9 cellular contexts compared by ENCODE assay signal in the genomic region with DNA sequence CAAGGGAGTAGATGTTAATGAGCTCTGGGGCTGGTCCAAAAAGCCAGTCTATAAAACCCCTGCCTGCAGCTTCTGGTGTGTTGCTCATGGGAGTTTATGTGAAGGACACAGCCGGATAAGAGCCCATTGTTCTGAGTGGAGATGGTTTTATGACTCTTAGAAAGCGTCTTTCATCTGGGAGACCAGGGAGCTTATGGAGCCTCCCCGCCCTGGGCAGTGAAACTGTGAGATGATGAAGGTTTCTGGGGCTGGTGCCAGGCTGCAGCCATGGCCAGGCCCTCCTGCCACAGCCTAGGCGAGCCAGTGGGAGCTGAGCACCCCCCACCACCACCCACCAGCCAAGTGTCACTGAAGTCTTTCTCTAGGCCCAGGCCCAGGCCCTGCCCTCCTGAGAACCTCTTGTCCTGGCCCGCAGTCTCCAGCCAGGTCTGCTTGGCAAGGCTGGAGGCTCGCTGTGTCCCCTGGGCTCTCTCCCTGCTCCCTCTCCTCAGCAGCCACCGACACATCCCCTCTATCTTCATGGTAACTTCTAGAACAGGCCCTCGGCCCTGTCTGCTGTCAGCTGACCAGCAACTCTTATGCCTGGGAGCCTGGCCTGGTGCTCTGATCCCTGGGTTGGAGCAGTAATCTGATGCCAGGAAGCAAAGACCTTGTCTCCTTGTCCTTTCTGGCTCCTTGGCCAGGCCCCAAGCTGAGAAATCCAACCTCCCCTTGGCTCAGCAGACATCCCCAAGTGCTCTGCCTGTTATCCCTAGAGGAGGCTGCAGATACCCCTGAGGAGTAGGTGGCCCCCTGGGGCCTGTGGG. TPM values are rescaled to one million over a fixed set of nuclear protein-coding genes. Genes with fewer than 3 reads are reported as not detected.
DNase-seq lines count a peak whose midpoint lies in the region; ATAC-seq and TF ChIP-seq lines count a peak whose summit lies in the region.
"Had no signal": no experiment of that assay in that cellular context is flagged by ENCODE, and none has a peak within 500 bp of the region (broad histone marks: within the 10 kb centered on the region; RNA-seq: fewer than 3 reads in every experiment).

No MANE protein-coding gene starts in this region.

- in situ Hi-C loops in astrocyte of the spinal cord (cut with HindIII; ENCODE audit: low sequenced_read_pairs): no loop called here

- no peak overlapping the region for H3K14ac ChIP-seq in H9 (ENCODE audit: insufficient read depth, low read length)

- no peak overlapping the region for H4K91ac ChIP-seq in H9 (ENCODE audit: insufficient read length, low read depth, low read length)

- no peak overlapping the region for H2AK5ac ChIP-seq in H9 (ENCODE audit: insufficient read length, low read length)

- no peak overlapping the region for H2BK20ac ChIP-seq in H9 (ENCODE audit: low read depth, low read length, poor library complexity, severe bottlenecking)

- no peak overlapping the region for H2BK12ac ChIP-seq in H9 (ENCODE audit: insufficient read length, low read depth, low read length)

- H3K9ac ChIP-seq in H9 (ENCODE audit: extremely low read depth, insufficient read length, low read length) (no peak overlapping the region), skeletal muscle tissue (ENCODE audit: low read depth in 1 of 3, low read length in 3 of 3) (peak overlapping the region in 1 of 3 donors; percentile 69)

- no peak overlapping the region for H2BK5ac ChIP-seq in H9 (ENCODE audit: insufficient read length, low read length)

- no peak overlapping the region for H3K27ac ChIP-seq in H9 (ENCODE audit: insufficient read length, low read depth, low read length)
- H3K27ac ChIP-seq in skeletal muscle tissue (ENCODE audit: low read depth, low read length): peak overlapping the region; percentile 78

- H4K20me1 ChIP-seq in H9 (ENCODE audit: control insufficient read depth, insufficient read depth, insufficient read length): no peaks in the 10 kb centered on the region

- no peaks in the 10 kb centered on the region for H3K36me3 ChIP-seq in skeletal muscle tissue (ENCODE audit: control insufficient read depth in 3 of 3, insufficient read depth in 3 of 3, low read length in 3 of 3)

- no peak overlapping the region for H2AFZ ChIP-seq in H9 (ENCODE audit: low read length)

- H3K18ac ChIP-seq in H9 (ENCODE audit: insufficient read length, low read depth, low read length): no peak overlapping the region

- no peak overlapping the region for H4K5ac ChIP-seq in H9 (ENCODE audit: insufficient read length, low read depth, low read length)

- H3K4me3 ChIP-seq in astrocyte of the spinal cord (ENCODE audit: low read depth, low read length) (no peak overlapping the region), skeletal muscle tissue (ENCODE audit: low read length in 3 of 3) (peak overlapping the region in 1 of 3 donors; percentile 35)

- H4K8ac ChIP-seq in H9 (replicated peaks; ENCODE audit: insufficient read length, low read depth, low read length): no peak overlapping the region

- no peak for ATAC-seq in GM19452 (IDR thresholded peaks at IDR 0.05; ENCODE audit: unreplicated experiment)
- ATAC-seq in GM19351 (IDR thresholded peaks at IDR 0.05; ENCODE audit: unreplicated experiment): no peak

- H3K79me1 ChIP-seq in H9 (ENCODE audit: insufficient read depth, low read depth, low read length, poor library complexity, severe bottlenecking): no peaks in the 10 kb centered on the region

- H3K23ac ChIP-seq in H9 (ENCODE audit: insufficient read length, low read depth, low read length): no peak overlapping the region

- no peak overlapping the region for H2BK120ac ChIP-seq in H9 (ENCODE audit: low read depth, low read length, poor library complexity, severe bottlenecking)

- no peaks in the 10 kb centered on the region; a peak in 1 of 7 replicates for H3K36me3 Mint-ChIP-seq in H9 (ENCODE audit: insufficient read depth in 1 of 3, low read depth in 3 of 3)

- TF ChIP-seq CTCF in H9 (conservative IDR thresholded peaks at IDR 0.05) (no peak), astrocyte of the spinal cord (IDR thresholded peaks at IDR 0.05; ENCODE audit: low read depth, low read length) (no peak)

- no peak overlapping the region for H3K4ac ChIP-seq in H9 (ENCODE audit: low read depth, low read length)

- DNase-seq in H9: no peak
- peak; percentile 29 for DNase-seq in astrocyte of the spinal cord (ENCODE audit: low read depth, low spot score)
- peak; percentile 26 for DNase-seq in iris pigment epithelial cell (ENCODE audit: low read depth)
- no peak for DNase-seq in SW 1271 (lab: John Stamatoyannopoulos, UW)
- DNase-seq in cortex of kidney (lab: John Stamatoyannopoulos, UW): no peak
- DNase-seq: NCI-H226 had no signal

- no CpG with 5 or more reads among the region's 8 CpGs for WGBS in H9 (ENCODE audit: extremely low coverage, insufficient read length, low lambda C conversion rate)

- peaks cover 33 to 46% of the 10 kb centered on the region in 2 experiments for H3K4me1 Mint-ChIP-seq in H9

- H3T11ph ChIP-seq in H9 (ENCODE audit: low read length): no peak overlapping the region

- peaks cover 3% of the 10 kb centered on the region; the same call in 1 of the 2 replicates for H3K4me1 ChIP-seq in H9 (ENCODE audit: insufficient read depth, low read length)
- peaks cover 22 to 29% (median 28%) of the 10 kb centered on the region in 3 donors for H3K4me1 ChIP-seq in skeletal muscle tissue (ENCODE audit: control insufficient read depth in 3 of 3, insufficient read depth in 3 of 3, low read length in 3 of 3)

- H3K56ac ChIP-seq in H9 (ENCODE audit: insufficient read length, low read depth, low read length): no peak overlapping the region

- H3K27ac Mint-ChIP-seq in H9: peak overlapping the region; percentile 29 to 91 (median 79); a peak in 4 of 7 replicates

- no peak overlapping the region for H3K4me3 Mint-ChIP-seq in H9

- H3K4me2 ChIP-seq in H9 (ENCODE audit: insufficient read depth, insufficient read length, low read length): no peak overlapping the region

- no peaks in the 10 kb centered on the region for H3K27me3 Mint-ChIP-seq in H9 (ENCODE audit: low read depth)

- H3K79me2 ChIP-seq in H9 (ENCODE audit: insufficient read depth, low read length): no peaks in the 10 kb centered on the region

- no peak overlapping the region for H2BK15ac ChIP-seq in H9 (ENCODE audit: low read depth, low read length)

- H3K9me3 ChIP-seq in H9 (ENCODE audit: control insufficient read depth, low read depth, low read length): no peaks in the 10 kb centered on the region
- H3K9me3 ChIP-seq in skeletal muscle tissue (ENCODE audit: control insufficient read depth in 3 of 3, low read length in 3 of 3): no peaks in the 10 kb centered on the region

- no peaks in the 10 kb centered on the region for H3K23me2 ChIP-seq in H9 (ENCODE audit: insufficient read length, low read depth, low read length, poor library complexity, severe bottlenecking)

- H3K27me3 ChIP-seq in H9 (ENCODE audit: insufficient read depth, low read length) (no peaks in the 10 kb centered on the region), skeletal muscle tissue (ENCODE audit: control insufficient read depth in 3 of 3, insufficient read depth in 3 of 3, low read length in 3 of 3) (no peaks in the 10 kb centered on the region)

- H3K9me3 Mint-ChIP-seq in H9: peaks cover 2 to 3% of the 10 kb centered on the region in 2 experiments; a peak in 3 of 5 replicates

RNA-seq across cellular contexts. Expression of a gene that starts 7.6 kb away (rescaled TPM):
- total RNA-seq in H9 (2021): 20.2 and 21.4 TPM in 2 replicates
- 16.7 TPM for total RNA-seq in skeletal muscle tissue

Comparison
In these comparisons a context has a peak if more than half of its experiments do, and no peak if none do; other contexts are left out.
1. DNase-seq: peak in astrocyte of the spinal cord (single experiment) and iris pigment epithelial cell (single experiment); none in H9 (single experiment), SW 1271 (0 of 2) and cortex of kidney (single experiment).